Comparison of ENCODE assay signal across 9 cellular contexts in genomic region chr16:53457670-53458069, GRCh38. TPM values are rescaled to one million over a fixed set of nuclear protein-coding genes. Genes with fewer than 3 reads are reported as not detected.
DNase-seq lines count a peak whose midpoint lies in the region; ATAC-seq and TF ChIP-seq lines count a peak whose summit lies in the region.
"Had no signal": no experiment of that assay in that cellular context is flagged by ENCODE, and none has a peak within 500 bp of the region (broad histone marks: within the 10 kb centered on the region; RNA-seq: fewer than 3 reads in every experiment).

No MANE protein-coding gene starts in this region.

- H3K9me3 Mint-ChIP-seq in naive B cell: no peaks in the 10 kb centered on the region

- no peak overlapping the region for H2AFZ ChIP-seq in smooth muscle cell (ENCODE audit: low read depth)

- H3K27me3 ChIP-seq in smooth muscle cell (ENCODE audit: low read depth): no peaks in the 10 kb centered on the region

- DNase-seq in activated CD4-positive, alpha-beta T cell treated with anti-CD3 and anti-CD28 coated beads, Interleukin-2, amount 50 U/mL, for 1 hour: peak; percentile 58
- DNase-seq in naive B cell: peak; percentile 74
- no peak for DNase-seq in SHP77 (lab: John Stamatoyannopoulos, UW)
- DNase-seq in globus pallidus (ENCODE audit: low spot score): no peak
- no peak for DNase-seq in smooth muscle cell (lab: John Stamatoyannopoulos, UW; ENCODE audit: unreplicated experiment)
- DNase-seq in NCI-H69 (lab: John Stamatoyannopoulos, UW): no peak

- no peak for TF ChIP-seq CTCF in smooth muscle cell (IDR thresholded peaks at IDR 0.05; ENCODE audit: borderline replicate concordance, insufficient read depth, poor library complexity, severe bottlenecking)

- no peak overlapping the region for H3K4me2 ChIP-seq in smooth muscle cell

- H3K79me2 ChIP-seq in smooth muscle cell (ENCODE audit: low read depth): no peaks in the 10 kb centered on the region

- peaks cover 18 to 35% of the 10 kb centered on the region in 2 donors for H3K36me3 Mint-ChIP-seq in naive B cell

- H3K4me3 ChIP-seq in smooth muscle cell: no peak overlapping the region

- H3K4me3 Mint-ChIP-seq in naive B cell: peak overlapping the region in 5 of 8 donors; percentile 21 to 75 (median 59)

- peaks cover 6% of the 10 kb centered on the region for H3K36me3 ChIP-seq in smooth muscle cell (ENCODE audit: low read depth)

- peak overlapping the region in 5 of 6 donors; percentile 6 to 50 (median 45) for H3K27ac Mint-ChIP-seq in naive B cell

- peak; percentile 100 for ATAC-seq in GM19395 (IDR thresholded peaks at IDR 0.05; ENCODE audit: unreplicated experiment)
- ATAC-seq in HG03159 (IDR thresholded peaks at IDR 0.05; ENCODE audit: unreplicated experiment): peak; percentile 100
- ATAC-seq in naive B cell (ENCODE audit: low read depth in 2 of 2): peak; percentile 100
- ATAC-seq: Panc1 had no signal

- H3K27me3 Mint-ChIP-seq in naive B cell: no peaks in the 10 kb centered on the region

- H3K27ac ChIP-seq in smooth muscle cell (ENCODE audit: low read depth): no peak overlapping the region

- no peaks in the 10 kb centered on the region for H3K9me3 ChIP-seq in smooth muscle cell (replicated peaks; ENCODE audit: low read depth)

- H3F3A ChIP-seq in smooth muscle cell (ENCODE audit: low read depth): no peaks in the 10 kb centered on the region

- 95% methylated on average over 2 of the region's 2 CpGs for WGBS in smooth muscle cell (ENCODE audit: low lambda C conversion rate)

- H3K9ac ChIP-seq in smooth muscle cell (ENCODE audit: low read depth): no peak overlapping the region

- H3K4me1 Mint-ChIP-seq in naive B cell: peaks cover 24 to 33% (median 27%) of the 10 kb centered on the region in 3 donors

- H3K4me1 ChIP-seq in smooth muscle cell (ENCODE audit: low read depth): no peaks in the 10 kb centered on the region

- H4K20me1 ChIP-seq in smooth muscle cell (ENCODE audit: low read depth): no peaks in the 10 kb centered on the region

RNA-seq across cellular contexts. Expression of gene RBL2, which starts 23.4 kb away (rescaled TPM):
- polyA plus RNA-seq in naive B cell (ENCODE audit: low read depth in 6 of 6) (100 to 1,000 TPM; 108 to 165 (median 121) TPM), smooth muscle cell (21.0 and 21.5 TPM in 2 replicates)
- 42.7 and 42.9 TPM in 2 replicates for total RNA-seq in smooth muscle cell

RNA-seq across cellular contexts. Expression of gene AKTIP, which starts 45.3 kb away (rescaled TPM):
- polyA plus RNA-seq in naive B cell (ENCODE audit: low read depth in 6 of 6) (10 to 100 TPM; 11.6 to 17.9 (median 13.8) TPM), smooth muscle cell (14.1 and 25.1 TPM in 2 replicates)
- 21.5 and 24.3 TPM in 2 replicates for total RNA-seq in smooth muscle cell

Comparison
In these comparisons a context has a peak if more than half of its experiments do, and no peak if none do; other contexts are left out.
1. DNase-seq: peak in activated CD4-positive, alpha-beta T cell treated with anti-CD3 and anti-CD28 coated beads, Interleukin-2, amount 50 U/mL, for 1 hour (single experiment) and naive B cell (single experiment); none in SHP77 (0 of 2), globus pallidus (single experiment), smooth muscle cell (single experiment) and NCI-H69 (single experiment).
2. Peak in every context shown above with its lines, with median percentiles within 50 percentile points of each other: ATAC-seq.